8 cellular contexts compared by ENCODE assay signal in genomic region chr9:135192686-135193085, GRCh38.
"Had no signal": no experiment of that assay in that cellular context is flagged by ENCODE, and none has a peak within 500 bp of the region (broad histone marks: within the 10 kb centered on the region; RNA-seq: fewer than 3 reads in every experiment).

No MANE protein-coding gene starts in this region.

- H3K36me3 Mint-ChIP-seq: IgD-negative memory B cell had no signal

- H3K4me3 Mint-ChIP-seq: H9, IgD-negative memory B cell had no signal

- H2AFZ ChIP-seq: GM23248 had no signal

- H3K9me3 Mint-ChIP-seq: H9 had no signal

- H3K27me3 Mint-ChIP-seq: IgD-negative memory B cell had no signal

- H3K4me3 ChIP-seq: GM23248 had no signal

- H3K27ac ChIP-seq: GM23248, HL-60 had no signal

- DNase-seq: GM23248, GOT3, H9, HCEC 1CT, KBM-7 had no signal

- H3K27ac Mint-ChIP-seq: IgD-negative memory B cell had no signal

- ATAC-seq: HepG2 had no signal

- H3K9ac ChIP-seq: GM23248 had no signal
